Comparison of ENCODE assay signal across 8 cellular contexts in the genomic region with DNA sequence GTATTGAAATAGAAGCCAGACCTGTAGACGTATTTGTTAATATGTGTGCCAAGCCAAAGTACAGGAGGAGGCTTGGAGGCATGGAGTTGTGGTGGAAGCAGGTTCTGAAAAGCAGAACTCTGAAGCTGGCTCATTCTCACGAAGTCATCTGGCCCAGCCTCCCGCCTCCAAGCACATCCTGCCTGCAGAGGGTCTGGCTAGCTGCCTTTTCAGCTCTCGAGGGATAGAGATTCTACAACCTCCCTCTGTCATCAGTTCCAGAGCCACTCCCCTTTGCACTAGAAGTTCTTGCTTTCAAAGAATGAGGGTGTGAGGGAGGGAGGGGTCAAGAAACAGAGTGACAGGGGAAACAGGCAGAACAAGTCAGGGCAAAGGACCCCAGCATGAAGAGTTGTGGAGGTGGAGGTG.
DNase-seq lines count a peak whose midpoint lies in the region; ATAC-seq and TF ChIP-seq lines count a peak whose summit lies in the region.
"Had no signal": no experiment of that assay in that cellular context is flagged by ENCODE, and none has a peak within 500 bp of the region (broad histone marks: within the 10 kb centered on the region; RNA-seq: fewer than 3 reads in every experiment).

No MANE protein-coding gene starts in this region.

- no peak overlapping the region for H3K4me3 ChIP-seq in thyroid gland (replicated peaks in 1 of 3)

- ATAC-seq in WTC11 (peak; percentile 95), HG03439 (IDR thresholded peaks at IDR 0.05; ENCODE audit: unreplicated experiment) (no peak), GM21619 (IDR thresholded peaks at IDR 0.05; ENCODE audit: unreplicated experiment) (no peak)
- ATAC-seq: Panc1 had no signal

- H4K91ac ChIP-seq in H9 (ENCODE audit: insufficient read length, low read depth, low read length) = no peak overlapping the region

- H2BK120ac ChIP-seq in H9 (ENCODE audit: low read depth, low read length, poor library complexity, severe bottlenecking) = no peak overlapping the region

- POLR2A ChIA-PET in WTC11 (lab: Charles Lee) = no interaction called here

- H4K5ac ChIP-seq in H9 (ENCODE audit: insufficient read length, low read depth, low read length) = no peak overlapping the region

- H3K27me3 Mint-ChIP-seq in H9 (ENCODE audit: low read depth) (no peaks in the 10 kb centered on the region; the same call in none of the 2 replicates), WTC11 (ENCODE audit: low read depth) (peaks cover 8% of the 10 kb centered on the region)

- no peak overlapping the region for H3K9ac ChIP-seq in H9 (ENCODE audit: extremely low read depth, insufficient read length, low read length)

- H3K27ac Mint-ChIP-seq in H9 = peak overlapping the region in 2 of 3 experiments; percentile 10 to 90; a peak in 3 of 7 replicates
- H3K27ac Mint-ChIP-seq in WTC11 = peak overlapping the region; percentile 94

- H3K9me3 Mint-ChIP-seq in H9 (peaks cover 0 to 3% of the 10 kb centered on the region in 2 experiments; a peak in 2 of 5 replicates), WTC11 (peaks cover 11% of the 10 kb centered on the region)

- H3K4me3 Mint-ChIP-seq in H9 = no peak overlapping the region
- H3K4me3 Mint-ChIP-seq in WTC11 = no peak overlapping the region

- H4K20me1 ChIP-seq in H9 (ENCODE audit: control insufficient read depth, insufficient read depth, insufficient read length) = no peaks in the 10 kb centered on the region

- no peak overlapping the region for H3K56ac ChIP-seq in H9 (ENCODE audit: insufficient read length, low read depth, low read length)

- H3K4ac ChIP-seq in H9 (ENCODE audit: low read depth, low read length) = no peak overlapping the region

- no peak overlapping the region for H3K14ac ChIP-seq in H9 (ENCODE audit: insufficient read depth, low read length)

- H3K23ac ChIP-seq in H9 (ENCODE audit: insufficient read length, low read depth, low read length) = no peak overlapping the region

- no peaks in the 10 kb centered on the region for H3K79me1 ChIP-seq in H9 (ENCODE audit: insufficient read depth, low read depth, low read length, poor library complexity, severe bottlenecking)

- no peak overlapping the region for H3K4me2 ChIP-seq in H9 (ENCODE audit: insufficient read depth, insufficient read length, low read length)

- H2BK5ac ChIP-seq in H9 (ENCODE audit: insufficient read length, low read length) = no peak overlapping the region

- no peak overlapping the region for H2BK12ac ChIP-seq in H9 (ENCODE audit: insufficient read length, low read depth, low read length)

- intact Hi-C loops in thyroid gland (cut with DNase I) = no loop called here

- H3K9me3 ChIP-seq in H9 (ENCODE audit: control insufficient read depth, low read depth, low read length) = no peaks in the 10 kb centered on the region
- no peaks in the 10 kb centered on the region for H3K9me3 ChIP-seq in thyroid gland

- H3K36me3 Mint-ChIP-seq in H9 (ENCODE audit: insufficient read depth in 1 of 3, low read depth in 3 of 3) (peaks cover 0 to 7% (median 0%) of the 10 kb centered on the region in 3 experiments; a peak in 4 of 7 replicates), WTC11 (peaks cover 8% of the 10 kb centered on the region)

- WGBS in H9 (ENCODE audit: extremely low coverage, insufficient read length, low lambda C conversion rate) = no CpG with 5 or more reads among the region's 4 CpGs
- WGBS in thyroid gland, 2 donors = 13 to 20% methylated on average over 4 of the region's 4 CpGs

- H4K8ac ChIP-seq in H9 (replicated peaks; ENCODE audit: insufficient read length, low read depth, low read length) = no peak overlapping the region

- no peak overlapping the region for H3K18ac ChIP-seq in H9 (ENCODE audit: insufficient read length, low read depth, low read length)

- no peaks in the 10 kb centered on the region for H3K79me2 ChIP-seq in H9 (ENCODE audit: insufficient read depth, low read length)

- H2AK5ac ChIP-seq in H9 (ENCODE audit: insufficient read length, low read length) = no peak overlapping the region

- no peak overlapping the region for H2BK15ac ChIP-seq in H9 (ENCODE audit: low read depth, low read length)

- peaks cover 10% of the 10 kb centered on the region; the same call in 1 of the 2 replicates for H3K4me1 ChIP-seq in H9 (ENCODE audit: insufficient read depth, low read length)
- no peaks in the 10 kb centered on the region for H3K4me1 ChIP-seq in thyroid gland

- H3K27ac ChIP-seq in H9 (ENCODE audit: insufficient read length, low read depth, low read length) = peak overlapping the region; percentile 26
- H3K27ac ChIP-seq in thyroid gland = no peak overlapping the region

- CTCF ChIA-PET in WTC11 (lab: Charles Lee) = interaction anchor here (0.8 to 1.6 kb wide), 3 partner anchors 9 to 135 kb away, joined by 3 to 6 read pairs (median 5); no protein-coding TSS in a partner anchor

- H3T11ph ChIP-seq in H9 (ENCODE audit: low read length) = no peak overlapping the region

- peak; percentile 37 for DNase-seq in GM04504 (ENCODE audit: low read depth)
- peak; percentile 91 for DNase-seq in H9
- DNase-seq in WTC11 (ENCODE audit: low spot score) = peak; percentile 32
- DNase-seq in iPS-NIHi7 (ENCODE audit: extremely low spot score) = peak; percentile 89
- peak; percentile 39 for DNase-seq in thyroid gland

- no peaks in the 10 kb centered on the region for H3K23me2 ChIP-seq in H9 (ENCODE audit: insufficient read length, low read depth, low read length, poor library complexity, severe bottlenecking)

- H3K27me3 ChIP-seq in H9 (ENCODE audit: insufficient read depth, low read length) = no peaks in the 10 kb centered on the region
- H3K27me3 ChIP-seq in thyroid gland = no peaks in the 10 kb centered on the region

- no peaks in the 10 kb centered on the region for H3K36me3 ChIP-seq in thyroid gland

- no peak for TF ChIP-seq POLR2A in thyroid gland (IDR thresholded peaks at IDR 0.05)

- no peak overlapping the region for H2AFZ ChIP-seq in H9 (ENCODE audit: low read length)

- no peak overlapping the region for H2BK20ac ChIP-seq in H9 (ENCODE audit: low read depth, low read length, poor library complexity, severe bottlenecking)

- peaks cover 41 to 42% of the 10 kb centered on the region in 2 experiments for H3K4me1 Mint-ChIP-seq in H9
- peaks cover 47% of the 10 kb centered on the region for H3K4me1 Mint-ChIP-seq in WTC11

- TF ChIP-seq CTCF in H9 (conservative IDR thresholded peaks at IDR 0.05) (no peak), WTC11 (IDR thresholded peaks at IDR 0.05) (no peak), thyroid gland (IDR thresholded peaks at IDR 0.05) (no peak)

TF ChIP-seq in WTC11, 78 proteins besides CTCF, POLR2A, EP300 and RAD21:
- no peak for TF ChIP-seq ATF1 (CRISPR knock-in tag; IDR thresholded peaks at IDR 0.05)
- TF ChIP-seq, protein P1, sequence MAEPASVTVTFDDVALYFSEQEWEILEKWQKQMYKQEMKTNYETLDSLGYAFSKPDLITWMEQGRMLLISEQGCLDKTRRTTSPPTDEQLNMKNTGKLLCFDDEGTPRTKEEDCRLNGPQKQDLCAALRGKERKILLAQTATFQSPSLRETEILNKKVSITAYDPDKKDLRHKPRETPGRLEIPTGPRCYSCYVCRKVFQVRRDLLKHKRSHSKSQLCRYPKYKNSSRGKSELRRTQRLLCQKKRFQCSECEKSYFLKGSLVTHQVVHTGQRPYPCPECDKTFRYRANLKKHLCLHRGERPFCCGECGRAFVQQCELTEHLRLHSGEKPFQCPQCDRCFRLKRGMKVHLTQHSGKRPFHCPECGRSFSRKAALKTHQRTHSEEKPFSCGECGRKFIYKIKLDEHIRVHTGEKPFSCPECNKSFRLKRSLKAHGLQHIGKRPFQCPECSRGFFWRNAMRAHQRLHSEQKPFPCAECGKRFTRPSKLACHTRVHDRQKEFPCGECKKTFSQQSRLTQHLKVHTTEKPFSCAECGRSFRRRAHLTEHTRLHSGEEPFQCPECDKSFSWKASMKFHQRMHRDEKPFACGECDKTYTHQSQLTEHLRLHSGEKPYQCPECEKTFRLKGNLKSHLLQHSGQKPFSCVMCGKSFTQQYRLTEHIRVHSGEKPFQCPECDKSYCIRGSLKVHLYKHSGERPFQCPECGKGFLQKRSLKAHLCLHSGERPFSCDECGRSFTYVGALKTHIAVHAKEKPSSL (CRISPR knock-in tag; conservative IDR thresholded peaks at IDR 0.05) = no peak
- TF ChIP-seq ZNF121 (CRISPR knock-in tag; IDR thresholded peaks at IDR 0.05) = peak; percentile 74; the same call in 1 of the 2 replicates
- TF ChIP-seq, protein P2, sequence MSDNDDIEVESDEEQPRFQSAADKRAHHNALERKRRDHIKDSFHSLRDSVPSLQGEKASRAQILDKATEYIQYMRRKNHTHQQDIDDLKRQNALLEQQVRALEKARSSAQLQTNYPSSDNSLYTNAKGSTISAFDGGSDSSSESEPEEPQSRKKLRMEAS (CRISPR knock-in tag; IDR thresholded peaks at IDR 0.05) = peak; percentile 38; the same call in 1 of the 2 replicates
- TF ChIP-seq, protein P3, sequence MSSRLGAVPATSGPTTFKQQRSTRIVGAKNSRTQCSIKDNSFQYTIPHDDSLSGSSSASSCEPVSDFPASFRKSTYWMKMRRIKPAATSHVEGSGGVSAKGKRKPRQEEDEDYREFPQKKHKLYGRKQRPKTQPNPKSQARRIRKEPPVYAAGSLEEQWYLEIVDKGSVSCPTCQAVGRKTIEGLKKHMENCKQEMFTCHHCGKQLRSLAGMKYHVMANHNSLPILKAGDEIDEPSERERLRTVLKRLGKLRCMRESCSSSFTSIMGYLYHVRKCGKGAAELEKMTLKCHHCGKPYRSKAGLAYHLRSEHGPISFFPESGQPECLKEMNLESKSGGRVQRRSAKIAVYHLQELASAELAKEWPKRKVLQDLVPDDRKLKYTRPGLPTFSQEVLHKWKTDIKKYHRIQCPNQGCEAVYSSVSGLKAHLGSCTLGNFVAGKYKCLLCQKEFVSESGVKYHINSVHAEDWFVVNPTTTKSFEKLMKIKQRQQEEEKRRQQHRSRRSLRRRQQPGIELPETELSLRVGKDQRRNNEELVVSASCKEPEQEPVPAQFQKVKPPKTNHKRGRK (CRISPR knock-in tag; IDR thresholded peaks at IDR 0.05; ENCODE audit: borderline replicate concordance) = no peak
TF ChIP-seq in WTC11: peak in this region for 2.

Comparison
In these comparisons a context has a peak if more than half of its experiments do, and no peak if none do; other contexts are left out.
1. DNase-seq: peak in every context shown above with its lines; median percentile 91 in H9; 89 in iPS-NIHi7; 39 in thyroid gland; 37 in GM04504; 32 in WTC11.